ENCODE assay signal across 8 cellular contexts in genomic region chr6:112780498-112781096, GRCh38.
DNase-seq lines count a peak whose midpoint lies in the region; ATAC-seq and TF ChIP-seq lines count a peak whose summit lies in the region.

No MANE protein-coding gene starts in this region.

- CTCF ChIA-PET in CD4-positive, alpha-beta T cell (lab: Charles Lee), result no interaction called here

- no peak overlapping the region for H3K9ac ChIP-seq in fibroblast of lung (ENCODE audit: insufficient read depth, low read length)

- no peak overlapping the region for H3K27ac Mint-ChIP-seq in neural crest cell (ENCODE audit: unreplicated experiment)
- H3K27ac Mint-ChIP-seq in CD4-positive, alpha-beta T cell, result no peak overlapping the region

- no peak overlapping the region for H2AFZ ChIP-seq in fibroblast of lung (ENCODE audit: low read length)

- POLR2A ChIA-PET in CD4-positive, alpha-beta T cell (lab: Charles Lee), result no interaction called here

- H3K4me3 ChIP-seq in fibroblast of lung (replicated peaks in 1 of 4; ENCODE audit: control extremely low read depth in 1 of 4, insufficient read depth in 1 of 4, low read depth in 3 of 4, low read length in 4 of 4), result no peak overlapping the region

- TF ChIP-seq CTCF in fibroblast of lung (conservative IDR thresholded peaks at IDR 0.05 in 1 of 2, IDR thresholded peaks at IDR 0.05 in 1 of 2; ENCODE audit: low read depth in 1 of 2, low read length in 2 of 2) (peak; percentile 67 to 73), neural crest cell (conservative IDR thresholded peaks at IDR 0.05) (peak; percentile 95)
- no peak for TF ChIP-seq CTCF in CD4-positive, alpha-beta T cell (IDR thresholded peaks at IDR 0.05)

- ATAC-seq in GM18520 (IDR thresholded peaks at IDR 0.05; ENCODE audit: unreplicated experiment) (peak; percentile 91), HG02943 (IDR thresholded peaks at IDR 0.05; ENCODE audit: low read depth, unreplicated experiment) (peak; percentile 96)
- ATAC-seq in CD4-positive, alpha-beta T cell (ENCODE audit: poor library complexity), result no peak

- peaks cover 7% of the 10 kb centered on the region for H3K36me3 Mint-ChIP-seq in neural crest cell (ENCODE audit: low read depth)
- H3K36me3 Mint-ChIP-seq in CD4-positive, alpha-beta T cell (ENCODE audit: low read depth), result no peaks in the 10 kb centered on the region

- H3K27me3 Mint-ChIP-seq in neural crest cell (ENCODE audit: low read depth), result no peaks in the 10 kb centered on the region
- H3K27me3 Mint-ChIP-seq in CD4-positive, alpha-beta T cell, result no peaks in the 10 kb centered on the region

- H3K36me3 ChIP-seq in fibroblast of lung (ENCODE audit: control insufficient read depth, insufficient read depth, low read length), result no peaks in the 10 kb centered on the region

- no peaks in the 10 kb centered on the region for H3K9me3 ChIP-seq in fibroblast of lung (ENCODE audit: control insufficient read depth, insufficient read depth, low read depth, low read length)
- H3K9me3 ChIP-seq in CD4-positive, alpha-beta T cell (ENCODE audit: control insufficient read depth, low read length), result no peaks in the 10 kb centered on the region

- H3K4me2 ChIP-seq in fibroblast of lung (ENCODE audit: extremely low read depth, insufficient read depth, low read length), result no peak overlapping the region

- H3K27ac ChIP-seq in fibroblast of lung (ENCODE audit: insufficient read depth, low read length), result no peak overlapping the region
- H3K27ac ChIP-seq in CD4-positive, alpha-beta T cell (ENCODE audit: low read depth, low read length), result no peak overlapping the region

- H3K79me2 ChIP-seq in fibroblast of lung (ENCODE audit: control insufficient read depth, insufficient read depth, low read length), result no peaks in the 10 kb centered on the region

- H3K4me1 Mint-ChIP-seq in neural crest cell, result peaks cover 46% of the 10 kb centered on the region
- no peaks in the 10 kb centered on the region for H3K4me1 Mint-ChIP-seq in CD4-positive, alpha-beta T cell (ENCODE audit: low read depth)

- no peaks in the 10 kb centered on the region for H3K4me1 ChIP-seq in fibroblast of lung (ENCODE audit: control insufficient read depth, extremely low read depth, insufficient read depth, low read length)

- no peaks in the 10 kb centered on the region for H4K20me1 ChIP-seq in fibroblast of lung (ENCODE audit: control insufficient read depth, extremely low read depth, insufficient read depth, low read length)

- H3K9me3 Mint-ChIP-seq in neural crest cell, result peaks cover 5% of the 10 kb centered on the region
- H3K9me3 Mint-ChIP-seq in CD4-positive, alpha-beta T cell, result no peaks in the 10 kb centered on the region

- no peaks in the 10 kb centered on the region for H3K27me3 ChIP-seq in fibroblast of lung (ENCODE audit: control insufficient read depth, insufficient read depth, low read length)
- H3K27me3 ChIP-seq in CD4-positive, alpha-beta T cell (ENCODE audit: control insufficient read depth, insufficient read depth, low read length), result no peaks in the 10 kb centered on the region

- DNase-seq in C1 segment of cervical spinal cord (lab: John Stamatoyannopoulos, UW) (peak in 12 of 14 donors; percentile 0 to 72 (median 32)), NCI-H1417 (lab: John Stamatoyannopoulos, UW) (peak; percentile 22 to 81 (median 73)), SW480 (ENCODE audit: low spot score) (peak; percentile 58), fibroblast of lung (ENCODE audit: low read depth in 2 of 2) (peak; percentile 78 to 89), neural crest cell (ENCODE audit: low read depth, low spot score) (peak; percentile 88)
- no peak for DNase-seq in CD4-positive, alpha-beta T cell

- intact Hi-C loops in CD4-positive, alpha-beta T cell (cut with DNase I, micrococcal nuclease), result no loop called here

- peak overlapping the region; percentile 7 for H3K4me3 Mint-ChIP-seq in neural crest cell
- H3K4me3 Mint-ChIP-seq in CD4-positive, alpha-beta T cell, result no peak overlapping the region

Comparison
In these comparisons a context has a peak if more than half of its experiments do, and no peak if none do; other contexts are left out.
1. DNase-seq: peak in C1 segment of cervical spinal cord (12 of 14), NCI-H1417 (3 of 3), SW480 (single experiment), fibroblast of lung (2 of 2) and neural crest cell (single experiment); none in CD4-positive, alpha-beta T cell (0 of 10).